15 cellular contexts compared by ENCODE assay signal in the genomic region with DNA sequence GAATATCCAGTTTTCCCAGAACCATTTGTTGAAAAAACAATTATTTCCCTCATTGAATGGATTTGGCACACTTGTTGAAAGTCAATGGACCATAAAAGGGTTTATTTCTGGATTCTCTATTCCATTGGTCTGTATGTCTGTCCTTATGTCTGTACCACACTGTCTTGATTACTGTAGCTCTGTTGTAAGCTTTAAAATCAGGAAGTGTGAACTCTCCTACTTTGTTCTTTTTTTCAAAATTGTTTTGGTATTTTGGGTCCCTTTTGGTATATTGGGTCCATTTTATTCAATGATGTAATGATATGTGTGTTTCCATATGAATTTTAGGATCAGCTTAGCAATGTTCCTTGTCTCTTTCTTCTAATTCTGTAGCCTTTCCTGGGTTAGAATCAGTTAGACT.
DNase-seq lines count a peak whose midpoint lies in the region; ATAC-seq and TF ChIP-seq lines count a peak whose summit lies in the region.
"Had no signal": no experiment of that assay in that cellular context is flagged by ENCODE, and none has a peak within 500 bp of the region (broad histone marks: within the 10 kb centered on the region; RNA-seq: fewer than 3 reads in every experiment).

No MANE protein-coding gene starts in this region.

- H3K9me3 ChIP-seq in Peyer's patch = no peaks in the 10 kb centered on the region
- no peaks in the 10 kb centered on the region for H3K9me3 ChIP-seq in esophagus muscularis mucosa
- no peaks in the 10 kb centered on the region for H3K9me3 ChIP-seq in stomach

- H3K9me3 Mint-ChIP-seq in activated CD8-positive, alpha-beta memory T cell treated with anti-CD3 and anti-CD28 coated beads, Interleukin-2, amount 10 ng/mL, durations not matched to agents 7 days and 5 days (ENCODE audit: low read depth) = no peaks in the 10 kb centered on the region

- peak overlapping the region; percentile 98 for H3K27ac Mint-ChIP-seq in activated CD8-positive, alpha-beta memory T cell treated with anti-CD3 and anti-CD28 coated beads, Interleukin-2, amount 10 ng/mL, durations not matched to agents 7 days and 5 days
- H3K27ac Mint-ChIP-seq: WTC11 had no signal

- no peaks in the 10 kb centered on the region for H3K27me3 Mint-ChIP-seq in activated CD8-positive, alpha-beta memory T cell treated with anti-CD3 and anti-CD28 coated beads, Interleukin-2, amount 10 ng/mL, durations not matched to agents 7 days and 5 days

- peaks cover 64% of the 10 kb centered on the region for H3K36me3 Mint-ChIP-seq in activated CD8-positive, alpha-beta memory T cell treated with anti-CD3 and anti-CD28 coated beads, Interleukin-2, amount 10 ng/mL, durations not matched to agents 7 days and 5 days

- H3K27ac ChIP-seq in Peyer's patch = peak overlapping the region in 3 of 4 donors; percentile 92 to 94 (median 92)
- peak overlapping the region; percentile 87 to 91 (median 90) for H3K27ac ChIP-seq in esophagus muscularis mucosa (replicated peaks in 1 of 4)
- peak overlapping the region in 3 of 5 donors; percentile 87 to 90 (median 89) for H3K27ac ChIP-seq in stomach
- H3K27ac ChIP-seq: SK-N-MC had no signal

- TF ChIP-seq POLR2A in Peyer's patch (IDR thresholded peaks at IDR 0.05) (no peak), esophagus muscularis mucosa (IDR thresholded peaks at IDR 0.05; ENCODE audit: low read depth) (no peak), stomach (IDR thresholded peaks at IDR 0.05) (no peak)

- DNase-seq in activated CD8-positive, alpha-beta memory T cell treated with anti-CD3 and anti-CD28 coated beads, Interleukin-2, amount 10 ng/mL, durations not matched to agents 7 days and 5 days = no peak
- no peak for DNase-seq in activated CD8-positive, alpha-beta memory T cell treated with anti-CD3 and anti-CD28 coated beads, Interleukin-2, amount 50 U/mL, for 4 hours
- DNase-seq in Peyer's patch (no peak), esophagus muscularis mucosa (ENCODE audit: extremely low spot score) (no peak), stomach (no peak), NCI-H1930 (lab: John Stamatoyannopoulos, UW) (no peak)
- DNase-seq: activated gamma-delta T cell treated with Interleukin-2 at 50 U/mL for 16 hours, glutamatergic neuron, kidney, NCI-H2171, right cardiac atrium had no signal

- H3K4me1 ChIP-seq in Peyer's patch = peaks cover 0 to 15% (median 7%) of the 10 kb centered on the region in 4 donors
- peaks cover 40 to 96% (median 92%) of the 10 kb centered on the region in 4 donors for H3K4me1 ChIP-seq in esophagus muscularis mucosa
- H3K4me1 ChIP-seq in stomach = peaks cover 34 to 93% (median 73%) of the 10 kb centered on the region in 4 donors

- no peak for ATAC-seq in activated CD8-positive, alpha-beta memory T cell treated with anti-CD3 and anti-CD28 coated beads, Interleukin-2, amount 10 ng/mL, durations not matched to agents 7 days and 5 days
- ATAC-seq in GM18909 (IDR thresholded peaks at IDR 0.05; ENCODE audit: poor library complexity, unreplicated experiment) = no peak
- no peak for ATAC-seq in GM19463 (IDR thresholded peaks at IDR 0.05; ENCODE audit: unreplicated experiment)
- ATAC-seq: right cardiac atrium, WTC11 had no signal

- H3K4me3 ChIP-seq in Peyer's patch (no peak overlapping the region), esophagus muscularis mucosa (no peak overlapping the region), stomach (no peak overlapping the region)
- H3K4me3 ChIP-seq: SK-N-MC had no signal

- TF ChIP-seq CTCF in Peyer's patch (IDR thresholded peaks at IDR 0.05) (no peak), esophagus muscularis mucosa (IDR thresholded peaks at IDR 0.05) (no peak), stomach (IDR thresholded peaks at IDR 0.05) (no peak)

- peaks cover 78% of the 10 kb centered on the region for H3K4me1 Mint-ChIP-seq in activated CD8-positive, alpha-beta memory T cell treated with anti-CD3 and anti-CD28 coated beads, Interleukin-2, amount 10 ng/mL, durations not matched to agents 7 days and 5 days
- H3K4me1 Mint-ChIP-seq: WTC11 had no signal

- no peak for TF ChIP-seq EP300 in esophagus muscularis mucosa (IDR thresholded peaks at IDR 0.05)
- no peak for TF ChIP-seq EP300 in stomach (IDR thresholded peaks at IDR 0.05)

- H3K36me3 ChIP-seq in Peyer's patch (no peaks in the 10 kb centered on the region), esophagus muscularis mucosa (peaks cover 0 to 10% (median 0%) of the 10 kb centered on the region in 4 donors), stomach (peaks cover 0 to 12% (median 3%) of the 10 kb centered on the region in 4 donors)

- H3K4me3 Mint-ChIP-seq in activated CD8-positive, alpha-beta memory T cell treated with anti-CD3 and anti-CD28 coated beads, Interleukin-2, amount 10 ng/mL, durations not matched to agents 7 days and 5 days = peak overlapping the region; percentile 78
- H3K4me3 Mint-ChIP-seq: WTC11 had no signal

- intact Hi-C loops in esophagus muscularis mucosa (cut with DNase I) = no loop called here
- intact Hi-C loops in stomach (cut with DNase I; ENCODE audit: low total_unique reads) = no loop called here

- CTCF ChIA-PET in activated CD8-positive, alpha-beta memory T cell treated with anti-CD3 and anti-CD28 coated beads, Interleukin-2, amount 10 ng/mL, durations not matched to agents 7 days and 5 days (lab: Charles Lee) = interaction anchor here (0.5 to 5.4 kb wide), 6 partner anchors 8 to 56 kb away, joined by 3 to 76 read pairs (median 4); no protein-coding TSS in a partner anchor

- H3K27me3 ChIP-seq in Peyer's patch = no peaks in the 10 kb centered on the region
- H3K27me3 ChIP-seq in esophagus muscularis mucosa = no peaks in the 10 kb centered on the region
- H3K27me3 ChIP-seq in stomach = no peaks in the 10 kb centered on the region
